In the genomic region with DNA sequence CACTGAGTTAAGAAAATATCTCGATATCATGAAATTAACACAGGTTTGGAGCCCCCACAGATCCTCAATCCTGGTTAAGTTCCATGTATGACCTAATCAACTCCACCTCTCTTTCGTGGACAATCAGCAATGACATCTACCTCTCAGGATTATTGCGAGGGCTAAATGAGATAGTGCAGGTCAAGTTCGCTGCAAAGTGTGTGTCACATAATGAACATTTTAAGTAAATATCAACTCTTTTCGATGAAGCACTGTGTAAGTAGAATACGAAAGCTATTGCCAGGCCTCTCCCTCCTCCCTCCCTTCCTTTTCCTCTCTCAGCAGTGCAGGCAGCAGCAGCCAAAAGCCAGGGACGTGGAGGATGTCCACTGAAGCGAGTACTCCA, we compare ENCODE assay signal across 8 cellular contexts. TPM values are rescaled to one million over a fixed set of nuclear protein-coding genes. Genes with fewer than 3 reads are reported as not detected.
DNase-seq lines count a peak whose midpoint lies in the region; ATAC-seq and TF ChIP-seq lines count a peak whose summit lies in the region.

No MANE protein-coding gene starts in this region.

- H3K36me3 Mint-ChIP-seq in HFFc6 (ENCODE audit: low read depth) (peaks cover 8% of the 10 kb centered on the region), brain (peaks cover 8% of the 10 kb centered on the region)

- peak overlapping the region; percentile 100 for H3K27ac Mint-ChIP-seq in HFFc6
- peak overlapping the region; percentile 98 to 100 (median 100) for H3K27ac Mint-ChIP-seq in brain

- H3K27me3 ChIP-seq in mononuclear cell (ENCODE audit: insufficient read depth, low read length): peaks cover 42% of the 10 kb centered on the region

- H3K4me1 ChIP-seq in mononuclear cell (ENCODE audit: insufficient read depth, low read length): peaks cover 15% of the 10 kb centered on the region

- POLR2A ChIA-PET in AG04449 (lab: Yijun Ruan, JAX): interaction anchor here (0.6 to 2.3 kb wide), 3 partner anchors 69 to 370 kb away, joined by 3 to 12 read pairs (median 3); partner anchors contain the start of gene DDX59

- ATAC-seq in HG03342 (IDR thresholded peaks at IDR 0.05; ENCODE audit: unreplicated experiment) (no peak), GM18858 (IDR thresholded peaks at IDR 0.05; ENCODE audit: unreplicated experiment) (no peak)

- TF ChIP-seq CTCF in AG04449 (IDR thresholded peaks at IDR 0.05; ENCODE audit: insufficient read depth, low read length, missing control alignments) (no peak), HFFc6 (IDR thresholded peaks at IDR 0.05) (no peak), brain (conservative IDR thresholded peaks at IDR 0.05) (no peak)

- H3K4me3 ChIP-seq in AG04449 (ENCODE audit: low read depth, low read length) (peak overlapping the region; percentile 58), mononuclear cell (ENCODE audit: low read length) (peak overlapping the region; percentile 37)

- peak overlapping the region; percentile 100 for H3K4me3 Mint-ChIP-seq in HFFc6
- peak overlapping the region; percentile 98 to 100 (median 99) for H3K4me3 Mint-ChIP-seq in brain

- H3K9me3 Mint-ChIP-seq in HFFc6 (no peaks in the 10 kb centered on the region), brain (no peaks in the 10 kb centered on the region)

- DNase-seq in AG04449 (ENCODE audit: low read depth, low spot score): peak; percentile 34
- DNase-seq in HFFc6: no peak
- no peak for DNase-seq in activated CD8-positive, alpha-beta memory T cell treated with anti-CD3 and anti-CD28 coated beads, Interleukin-2, amount 50 U/mL, for 48 hours
- DNase-seq in SW480 (ENCODE audit: low spot score): no peak

- H3K9me3 ChIP-seq in mononuclear cell (ENCODE audit: low read depth, low read length): no peaks in the 10 kb centered on the region

- H3K27me3 Mint-ChIP-seq in HFFc6 (ENCODE audit: insufficient read depth) (peaks cover 2% of the 10 kb centered on the region; the same call in 1 of the 2 replicates), brain (peaks cover 12% of the 10 kb centered on the region)

- H3K4me1 Mint-ChIP-seq in HFFc6 (ENCODE audit: low read depth) (peaks cover 38% of the 10 kb centered on the region), brain (peaks cover 32% of the 10 kb centered on the region)

- CTCF ChIA-PET in AG04449 (lab: Yijun Ruan, JAX): interaction anchor here (0.6 to 2.5 kb wide), 3 partner anchors 11 to 116 kb away, joined by 3 to 5 read pairs (median 4); no protein-coding TSS in a partner anchor

RNA-seq across cellular contexts. Expression of gene CAMSAP2, which starts 0.4 kb away (rescaled TPM):
- total RNA-seq in HFFc6 (2021; fragmentation: NEBNext Ultra II Directional; extraction: Animal tissue kit (Norgen Biotek cat#: 25700)): 10 to 100 TPM; 30.2 to 35.6 (median 33.3) TPM
- polyA plus RNA-seq in brain (ENCODE audit: insufficient read depth, low read depth, low replicate concordance): 10.7 TPM
- 2.7 TPM for total RNA-seq in mononuclear cell
